In the genomic region with DNA sequence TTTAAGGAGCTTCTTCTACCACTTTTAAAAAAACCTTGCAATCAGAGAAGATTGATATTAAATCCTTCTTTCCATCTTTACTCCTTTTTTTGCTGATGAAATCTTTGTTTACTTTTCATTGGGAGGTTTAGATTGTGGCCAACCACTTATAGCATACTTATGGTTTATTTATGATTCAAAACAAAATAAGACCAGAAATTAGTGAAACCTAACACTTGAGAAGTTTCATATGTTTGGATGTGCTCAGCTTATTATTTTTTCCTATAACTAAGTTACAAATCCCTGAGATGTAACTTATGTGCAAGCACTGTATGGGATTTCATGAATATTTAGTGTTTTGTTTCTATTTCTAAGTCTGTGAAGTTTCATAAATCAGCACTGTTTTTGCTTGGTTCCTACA, we compare ENCODE assay signal across 36 cellular contexts. TPM values are rescaled to one million over a fixed set of nuclear protein-coding genes. Genes with fewer than 3 reads are reported as not detected.
"Had no signal": no experiment of that assay in that cellular context is flagged by ENCODE, and none has a peak within 500 bp of the region (broad histone marks: within the 10 kb centered on the region; RNA-seq: fewer than 3 reads in every experiment).

No MANE protein-coding gene starts in this region.

- H3K36me3 ChIP-seq: colonic mucosa, esophagus squamous epithelium, gastroesophageal sphincter, right atrium auricular region, suprapubic skin, tibial artery had no signal

- H3K9ac ChIP-seq: parathyroid adenoma had no signal

- H3K9me3 Mint-ChIP-seq: activated naive CD4-positive, alpha-beta T cell treated with anti-CD3 and anti-CD28 coated beads, Interleukin-2, amount 10 ng/mL, durations not matched to agents 7 days and 5 days; activated T-helper 1 cell treated with anti-CD3 and anti-CD28 coated beads, Interleukin-12 subunit alpha, Interleukin-12 subunit beta, Interleukin-2, Interleukin-4 antibody, amounts not matched to agents 30 ng/mL and 10 ng/mL and 1 ng/mL, durations not matched to agents 14 hours and 24 hours and 36 hours; T-helper 2 cell treated with Interferon-gamma antibody and Interleukin-4, amounts not matched to agents 5 μg/mL and 100 μg/mL, for 36 hours had no signal

- H3K4me1 Mint-ChIP-seq: activated naive CD4-positive, alpha-beta T cell treated with anti-CD3 and anti-CD28 coated beads, Interleukin-2, amount 10 ng/mL, durations not matched to agents 7 days and 5 days; activated naive CD8-positive, alpha-beta T cell treated with anti-CD3 and anti-CD28 coated beads, Interleukin-2, amount 10 ng/mL, durations not matched to agents 7 days and 5 days; naive thymus-derived CD4-positive, alpha-beta T cell had no signal

- H3K27ac Mint-ChIP-seq: activated naive CD4-positive, alpha-beta T cell treated with anti-CD3 and anti-CD28 coated beads, Interleukin-2, amount 10 ng/mL, durations not matched to agents 7 days and 5 days; activated naive CD8-positive, alpha-beta T cell treated with anti-CD3 and anti-CD28 coated beads, Interleukin-2, amount 10 ng/mL, durations not matched to agents 7 days and 5 days; activated T-helper 1 cell treated with anti-CD3 and anti-CD28 coated beads, Interleukin-12 subunit alpha, Interleukin-12 subunit beta, Interleukin-2, Interleukin-4 antibody, amounts not matched to agents 30 ng/mL and 10 ng/mL and 1 ng/mL, durations not matched to agents 14 hours and 24 hours and 36 hours; naive thymus-derived CD4-positive, alpha-beta T cell; T-helper 2 cell treated with Interferon-gamma antibody and Interleukin-4, amounts not matched to agents 5 μg/mL and 100 μg/mL, for 36 hours had no signal

- H3K27me3 ChIP-seq: colonic mucosa, esophagus squamous epithelium, gastroesophageal sphincter, hepatocyte, right atrium auricular region, suprapubic skin, tibial artery had no signal

- H3K4me3 ChIP-seq: colonic mucosa, esophagus squamous epithelium, gastroesophageal sphincter, hepatocyte, right atrium auricular region, suprapubic skin, tibial artery had no signal

- H3K4me2 ChIP-seq: hepatocyte had no signal

- H3K27me3 Mint-ChIP-seq: activated naive CD4-positive, alpha-beta T cell treated with anti-CD3 and anti-CD28 coated beads, Interleukin-2, amount 10 ng/mL, durations not matched to agents 7 days and 5 days; activated naive CD8-positive, alpha-beta T cell treated with anti-CD3 and anti-CD28 coated beads, Interleukin-2, amount 10 ng/mL, durations not matched to agents 7 days and 5 days; naive thymus-derived CD4-positive, alpha-beta T cell had no signal

- H3K27ac ChIP-seq: colonic mucosa, epithelial cell of prostate, esophagus squamous epithelium, gastroesophageal sphincter, hepatocyte, parathyroid adenoma, right atrium auricular region, suprapubic skin, tibial artery had no signal

- H3K9me3 ChIP-seq: colonic mucosa, esophagus squamous epithelium, gastroesophageal sphincter, suprapubic skin, tibial artery had no signal

- DNase-seq: activated CD4-positive, alpha-beta T cell treated with anti-CD3 and anti-CD28 coated beads for 4 hours; activated CD4-positive, alpha-beta T cell treated with anti-CD3 and anti-CD28 coated beads, Interleukin-2, amount 50 U/mL, for 4 hours; activated gamma-delta T cell; activated naive CD4-positive, alpha-beta T cell treated with anti-CD3 and anti-CD28 coated beads, Interleukin-2, amount 10 ng/mL, durations not matched to agents 7 days and 5 days; activated naive CD8-positive, alpha-beta T cell treated with anti-CD3 and anti-CD28 coated beads, Interleukin-2, amount 10 ng/mL, durations not matched to agents 7 days and 5 days; activated T-cell treated with anti-CD3 and anti-CD28 coated beads for 4 hours; amniotic stem cell; colonic mucosa; effector CD8-positive, alpha-beta T cell; esophagus squamous epithelium; left cardiac atrium; mammary epithelial cell; midbrain; naive thymus-derived CD4-positive, alpha-beta T cell; nucleus accumbens; stimulated activated CD4-positive, alpha-beta T cell treated with anti-CD3 and anti-CD28 coated beads, Interleukin-15, amount 100 ng/mL, for 24 hours; stimulated activated CD4-positive, alpha-beta T cell treated with anti-CD3 and anti-CD28 coated beads, Interleukin-2, amount 100 ng/mL, for 24 hours; stimulated activated naive CD4-positive, alpha-beta T cell; T-helper 1 cell; tibial artery had no signal

- FAIRE-seq: bronchial epithelial cell, endometrium, keratinocyte had no signal

- H3K4me3 Mint-ChIP-seq: activated naive CD4-positive, alpha-beta T cell treated with anti-CD3 and anti-CD28 coated beads, Interleukin-2, amount 10 ng/mL, durations not matched to agents 7 days and 5 days; activated naive CD8-positive, alpha-beta T cell treated with anti-CD3 and anti-CD28 coated beads, Interleukin-2, amount 10 ng/mL, durations not matched to agents 7 days and 5 days; activated T-helper 1 cell treated with anti-CD3 and anti-CD28 coated beads, Interleukin-12 subunit alpha, Interleukin-12 subunit beta, Interleukin-2, Interleukin-4 antibody, amounts not matched to agents 30 ng/mL and 10 ng/mL and 1 ng/mL, durations not matched to agents 14 hours and 24 hours and 36 hours; naive thymus-derived CD4-positive, alpha-beta T cell; neural crest cell; T-helper 2 cell treated with Interferon-gamma antibody and Interleukin-4, amounts not matched to agents 5 μg/mL and 100 μg/mL, for 36 hours had no signal

- H3K79me2 ChIP-seq: hepatocyte, parathyroid adenoma had no signal

- H2AFZ ChIP-seq: hepatocyte, parathyroid adenoma had no signal

- H3K36me3 Mint-ChIP-seq: activated naive CD4-positive, alpha-beta T cell treated with anti-CD3 and anti-CD28 coated beads, Interleukin-2, amount 10 ng/mL, durations not matched to agents 7 days and 5 days; activated naive CD8-positive, alpha-beta T cell treated with anti-CD3 and anti-CD28 coated beads, Interleukin-2, amount 10 ng/mL, durations not matched to agents 7 days and 5 days had no signal

- H3K4me1 ChIP-seq: colonic mucosa, esophagus squamous epithelium, gastroesophageal sphincter, parathyroid adenoma, right atrium auricular region, suprapubic skin, tibial artery had no signal

RNA-seq across cellular contexts. Expression of a gene that starts 13.6 kb away (rescaled TPM):
- total RNA-seq: activated naive CD8-positive, alpha-beta T cell treated with anti-CD3 and anti-CD28 coated beads, Interleukin-2, amount 10 ng/mL, durations not matched to agents 7 days and 5 days; activated T-helper 1 cell treated with anti-CD3 and anti-CD28 coated beads, Interleukin-12 subunit alpha, Interleukin-12 subunit beta, Interleukin-2, Interleukin-4 antibody, amounts not matched to agents 30 ng/mL and 10 ng/mL and 1 ng/mL, durations not matched to agents 14 hours and 24 hours and 36 hours; bronchial epithelial cell; colonic mucosa; dermis microvascular lymphatic vessel endothelial cell; esophagus squamous epithelium; gastroesophageal sphincter; hepatocyte; left cardiac atrium; liver; mammary epithelial cell; naive thymus-derived CD4-positive, alpha-beta T cell; neural crest cell; pulmonary artery endothelial cell; right atrium auricular region; ureter had no signal
- polyA plus RNA-seq: hepatocyte; keratinocyte; liver; mammary epithelial cell; naive thymus-derived CD4-positive, alpha-beta T cell had no signal
